8 cellular contexts compared by ENCODE assay signal in genomic region chr19:53132231-53132991, GRCh38. TPM values are rescaled to one million over a fixed set of nuclear protein-coding genes. Genes with fewer than 3 reads are reported as not detected.
DNase-seq lines count a peak whose midpoint lies in the region; ATAC-seq and TF ChIP-seq lines count a peak whose summit lies in the region.

Gene ZNF415, minus strand, starts transcription at chr19:53132910. Its CDS starts 10,234 bp downstream, at chr19:53122676.

- H3K4me3 Mint-ChIP-seq in activated CD4-positive, alpha-beta memory T cell treated with anti-CD3 and anti-CD28 coated beads for 36 hours: peak within 1 kb of the TSS; percentile 38
- H3K4me3 Mint-ChIP-seq in endodermal cell: peak within 1 kb of the TSS; percentile 76

- no peak within 1 kb of the TSS for H3K27ac Mint-ChIP-seq in activated CD4-positive, alpha-beta memory T cell treated with anti-CD3 and anti-CD28 coated beads for 36 hours
- H3K27ac Mint-ChIP-seq in endodermal cell: peak within 1 kb of the TSS; percentile 83

- H3K9me3 ChIP-seq in BE2C (peaks cover 7% of the 10 kb centered on the region), endodermal cell (ENCODE audit: control insufficient read depth, low read length) (peaks cover 6% of the 10 kb centered on the region), lung (ENCODE audit: control insufficient read depth in 2 of 2, insufficient read depth in 1 of 2, low read length in 1 of 2) (peaks cover 0 to 16% of the 10 kb centered on the region in 2 donors)

- CTCF ChIA-PET in activated CD4-positive, alpha-beta memory T cell treated with anti-CD3 and anti-CD28 coated beads for 36 hours (lab: Charles Lee): no interaction called here

- DNase-seq in BE2C (peak; percentile 58), LHCN-M2 (ENCODE audit: low read depth) (peak; percentile 38), endodermal cell (peak; percentile 95), lung (ENCODE audit: low spot score) (peak; percentile 72)
- peak; percentile 58 for DNase-seq in activated CD4-positive, alpha-beta memory T cell treated with anti-CD3 and anti-CD28 coated beads for 36 hours
- DNase-seq in stimulated activated CD4-positive, alpha-beta T cell treated with anti-CD3 and anti-CD28 coated beads, Interleukin-4, amount 100 ng/mL, for 1 hour: peak; percentile 40
- no peak for DNase-seq in NK-92 treated with Interleukin-12 subunit alpha and Interleukin-12 subunit beta, amount 100 ng/mL, for 24 hours (lab: John Stamatoyannopoulos, UW)

- peak within 1 kb of the TSS; percentile 49 for H3K9ac ChIP-seq in endodermal cell (ENCODE audit: extremely low read depth, low read length, poor library complexity, severe bottlenecking)

- peak within 1 kb of the TSS; percentile 34 for H3K4me3 ChIP-seq in BE2C (ENCODE audit: low read depth, low read length)
- H3K4me3 ChIP-seq in endodermal cell (ENCODE audit: low read length): peak within 1 kb of the TSS; percentile 89
- H3K4me3 ChIP-seq in lung: peak within 1 kb of the TSS; percentile 71

- H3K36me3 Mint-ChIP-seq in activated CD4-positive, alpha-beta memory T cell treated with anti-CD3 and anti-CD28 coated beads for 36 hours: peaks cover 42% of the 10 kb centered on the region
- peaks cover 12% of the 10 kb centered on the region for H3K36me3 Mint-ChIP-seq in endodermal cell (ENCODE audit: low read depth)

- H3K27ac ChIP-seq in endodermal cell (ENCODE audit: low read depth, low read length): no peak within 1 kb of the TSS
- H3K27ac ChIP-seq in lung (ENCODE audit: low read depth in 1 of 2, low read length in 1 of 2): peak within 1 kb of the TSS; percentile 87 to 89

- peaks cover 63% of the 10 kb centered on the region for H3K9me3 Mint-ChIP-seq in activated CD4-positive, alpha-beta memory T cell treated with anti-CD3 and anti-CD28 coated beads for 36 hours
- H3K9me3 Mint-ChIP-seq in endodermal cell: peaks cover 11% of the 10 kb centered on the region

- no peak for TF ChIP-seq CTCF in BE2C (IDR thresholded peaks at IDR 0.05; ENCODE audit: low read depth, low read length)
- no peak for TF ChIP-seq CTCF in endodermal cell (conservative IDR thresholded peaks at IDR 0.05)
- TF ChIP-seq CTCF in lung (IDR thresholded peaks at IDR 0.05; ENCODE audit: control extremely low read depth, extremely low read depth): no peak

- intact Hi-C loops in activated CD4-positive, alpha-beta memory T cell treated with anti-CD3 and anti-CD28 coated beads for 36 hours (cut with micrococcal nuclease): no loop called here

- H3K27me3 Mint-ChIP-seq in activated CD4-positive, alpha-beta memory T cell treated with anti-CD3 and anti-CD28 coated beads for 36 hours: peaks cover 20% of the 10 kb centered on the region
- H3K27me3 Mint-ChIP-seq in endodermal cell (ENCODE audit: insufficient read depth): peaks cover 14% of the 10 kb centered on the region

- POLR2A ChIA-PET in activated CD4-positive, alpha-beta memory T cell treated with anti-CD3 and anti-CD28 coated beads for 36 hours (lab: Charles Lee): no interaction called here

- WGBS in endodermal cell (ENCODE audit: insufficient coverage in 1 of 2, insufficient read length in 1 of 2), 2 experiments: 7 to 11% methylated on average over 12 to 51 of the region's 51 CpGs
- 1 to 2% methylated on average over 50 to 51 of the region's 51 CpGs for WGBS in lung, 2 donors

- H3K36me3 ChIP-seq in BE2C (no peaks in the 10 kb centered on the region), endodermal cell (ENCODE audit: control insufficient read depth, insufficient read depth, low read length) (no peaks in the 10 kb centered on the region), lung (ENCODE audit: control insufficient read depth in 2 of 2, insufficient read depth in 2 of 2, low read length in 2 of 2) (no peaks in the 10 kb centered on the region)

- no peak for ATAC-seq in lung (ENCODE audit: insufficient read depth, low FRiP score)
- ATAC-seq in GM21723 (IDR thresholded peaks at IDR 0.05; ENCODE audit: unreplicated experiment): no peak

- H3K27me3 ChIP-seq in BE2C (no peaks in the 10 kb centered on the region), endodermal cell (ENCODE audit: control insufficient read depth, insufficient read depth, low read length, poor library complexity, severe bottlenecking) (no peaks in the 10 kb centered on the region), lung (ENCODE audit: control insufficient read depth, insufficient read depth) (no peaks in the 10 kb centered on the region)

- H3K4me1 ChIP-seq in BE2C (no peaks in the 10 kb centered on the region), endodermal cell (ENCODE audit: control insufficient read depth, insufficient read depth, low read length) (no peaks in the 10 kb centered on the region), lung (ENCODE audit: control insufficient read depth in 2 of 2, insufficient read depth in 2 of 2, low read length in 2 of 2) (peaks cover 0 to 6% of the 10 kb centered on the region in 2 donors)

- peaks cover 10% of the 10 kb centered on the region for H3K4me1 Mint-ChIP-seq in activated CD4-positive, alpha-beta memory T cell treated with anti-CD3 and anti-CD28 coated beads for 36 hours (ENCODE audit: low read depth)
- H3K4me1 Mint-ChIP-seq in endodermal cell: peaks cover 21% of the 10 kb centered on the region

RNA-seq across cellular contexts. Expression of gene ZNF415, which starts in this region (rescaled TPM):
- polyA plus RNA-seq in BE2C (2012; ENCODE audit: insufficient read depth, insufficient read length, low read depth): 1.1 TPM
- total RNA-seq in LHCN-M2 (2014; rRNA removed): 2.4 and 2.9 TPM in 2 replicates
- polyA plus RNA-seq in LHCN-M2 (2012): 2.0 TPM
- under 1 TPM; 0.39 to 0.88 TPM for total RNA-seq in activated CD4-positive, alpha-beta memory T cell treated with anti-CD3 and anti-CD28 coated beads for 36 hours
- total RNA-seq in endodermal cell: 10 to 100 TPM; 12.6 to 19.4 TPM
- 10.1 TPM for polyA plus RNA-seq in endodermal cell (2013, experiment 1 of 2)
- 12.3 TPM for polyA plus RNA-seq in endodermal cell (2013, experiment 2 of 2)
- 10 to 100 TPM in 1 of 2 donors, 1 to 10 TPM in 1; 4.5 to 16.6 TPM for total RNA-seq in lung
- polyA plus RNA-seq in lung: 1 to 10 TPM; 3.1 to 3.3 TPM

Comparison
In these comparisons a context has a peak if more than half of its experiments do, and no peak if none do; other contexts are left out.
1. Peak in DNase-seq in activated CD4-positive, alpha-beta memory T cell treated with anti-CD3 and anti-CD28 coated beads for 36 hours; RNA of the gene not detected or under 1 TPM.
2. H3K4me3 ChIP-seq: peak in every context shown above with its lines; median percentile 89 in endodermal cell; 71 in lung; 34 in BE2C.